In the genomic region with DNA sequence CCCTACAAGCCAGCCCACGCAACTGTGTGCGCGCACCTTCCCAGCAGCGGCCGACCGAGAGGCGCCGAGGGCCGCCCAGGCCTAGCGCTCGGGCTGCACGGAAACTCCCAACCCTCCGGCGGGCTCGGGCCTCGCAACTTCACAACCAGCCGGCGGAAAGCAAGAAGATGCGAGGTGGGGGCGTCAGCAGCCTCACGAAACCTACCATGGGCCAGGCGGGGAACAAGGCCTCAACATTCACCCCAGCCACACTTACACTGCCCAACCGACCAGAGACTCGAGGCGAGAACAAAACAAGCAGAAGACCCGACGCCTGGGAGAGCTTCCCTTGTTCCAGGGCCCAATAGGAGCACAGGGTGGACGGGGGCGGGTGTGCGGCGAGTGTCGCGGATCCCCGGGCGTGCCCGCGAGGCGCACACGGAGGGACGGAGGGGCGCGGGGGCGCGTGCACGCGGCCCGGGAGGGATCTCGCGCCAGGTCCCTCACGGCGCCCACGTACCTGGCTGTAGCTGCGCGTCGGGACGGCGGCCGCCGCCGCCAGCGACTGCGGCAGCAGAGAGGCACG, we compare ENCODE assay signal across 8 cellular contexts. TPM values are rescaled to one million over a fixed set of nuclear protein-coding genes. Genes with fewer than 3 reads are reported as not detected.
A peak's percentile ranks its signal among the peaks of the same experiment; 100 is the strongest.
DNase-seq lines count a peak whose midpoint lies in the region; ATAC-seq and TF ChIP-seq lines count a peak whose summit lies in the region.

No MANE protein-coding gene starts in this region.

- WGBS in lung, 2 donors, result 0% methylated on average over 61 to 63 of the region's 63 CpGs

- H3K9me3 Mint-ChIP-seq in activated CD4-positive, alpha-beta memory T cell treated with anti-CD3 and anti-CD28 coated beads, Interleukin-2, amount 10 ng/mL, durations not matched to agents 7 days and 5 days, result no peaks in the 10 kb centered on the region

- peaks cover 20% of the 10 kb centered on the region for H3K36me3 Mint-ChIP-seq in activated CD4-positive, alpha-beta memory T cell treated with anti-CD3 and anti-CD28 coated beads, Interleukin-2, amount 10 ng/mL, durations not matched to agents 7 days and 5 days (ENCODE audit: low read depth)

- H3K9me3 ChIP-seq in duodenal mucosa (ENCODE audit: control insufficient read depth in 1 of 2, low read length in 2 of 2) (no peaks in the 10 kb centered on the region), lung (ENCODE audit: control insufficient read depth in 2 of 2, insufficient read depth in 1 of 2, low read length in 1 of 2) (no peaks in the 10 kb centered on the region)

- H3K27me3 Mint-ChIP-seq in activated CD4-positive, alpha-beta memory T cell treated with anti-CD3 and anti-CD28 coated beads, Interleukin-2, amount 10 ng/mL, durations not matched to agents 7 days and 5 days, result no peaks in the 10 kb centered on the region

- TF ChIP-seq CTCF in AG04449 (IDR thresholded peaks at IDR 0.05; ENCODE audit: insufficient read depth, low read length, missing control alignments) (no peak), lung (IDR thresholded peaks at IDR 0.05; ENCODE audit: control extremely low read depth, extremely low read depth) (no peak)

- H3K27ac ChIP-seq in duodenal mucosa (ENCODE audit: low read depth, low read length) (peak overlapping the region; percentile 85), lung (ENCODE audit: low read depth in 1 of 2, low read length in 1 of 2) (peak overlapping the region; percentile 92 to 99)

- H3K4me3 ChIP-seq in AG04449 (ENCODE audit: low read depth, low read length) (peak overlapping the region; percentile 92), duodenal mucosa (ENCODE audit: low read depth in 1 of 2, low read length in 2 of 2) (peak overlapping the region; percentile 90 to 92), lung (peak overlapping the region; percentile 75)

- DNase-seq in AG04449 (ENCODE audit: low read depth, low spot score), result no peak
- DNase-seq in NCI-H345 treated with DMSO at 0.1 percent for 48 hours (lab: John Stamatoyannopoulos, UW; ENCODE audit: unreplicated experiment), result peak; percentile 15
- peak; percentile 65 for DNase-seq in activated CD4-positive, alpha-beta memory T cell treated with anti-CD3 and anti-CD28 coated beads, Interleukin-2, amount 10 ng/mL, durations not matched to agents 7 days and 5 days
- peak; percentile 66 for DNase-seq in lung (ENCODE audit: low spot score)
- peak; percentile 41 to 67 (median 46) for DNase-seq in stimulated activated CD4-positive, alpha-beta T cell treated with anti-CD3 and anti-CD28 coated beads, TNF-alpha, amount 100 ng/mL, for 24 hours (ENCODE audit: low read depth in 3 of 3)

- peaks cover 9 to 11% of the 10 kb centered on the region in 2 donors for H3K4me1 ChIP-seq in duodenal mucosa (ENCODE audit: control insufficient read depth in 1 of 2, insufficient read depth in 2 of 2, low read length in 2 of 2)
- peaks cover 3 to 7% of the 10 kb centered on the region in 2 donors for H3K4me1 ChIP-seq in lung (ENCODE audit: control insufficient read depth in 2 of 2, insufficient read depth in 2 of 2, low read length in 2 of 2)

- peaks cover 31% of the 10 kb centered on the region for H3K4me1 Mint-ChIP-seq in activated CD4-positive, alpha-beta memory T cell treated with anti-CD3 and anti-CD28 coated beads, Interleukin-2, amount 10 ng/mL, durations not matched to agents 7 days and 5 days

- H3K27me3 ChIP-seq in duodenal mucosa (ENCODE audit: control insufficient read depth in 1 of 2, insufficient read depth in 2 of 2, low read length in 2 of 2) (no peaks in the 10 kb centered on the region), lung (ENCODE audit: control insufficient read depth, insufficient read depth) (no peaks in the 10 kb centered on the region)

- CTCF ChIA-PET in AG04449 (lab: Yijun Ruan, JAX), result interaction anchor here (0.6 to 1.9 kb wide), 5 partner anchors 170 to 873 kb away, joined by 3 to 6 read pairs (median 4); no protein-coding TSS in a partner anchor
- CTCF ChIA-PET in activated CD4-positive, alpha-beta memory T cell treated with anti-CD3 and anti-CD28 coated beads, Interleukin-2, amount 10 ng/mL, durations not matched to agents 7 days and 5 days (lab: Charles Lee), result interaction anchor here (0.6 to 2.4 kb wide), 10 partner anchors 10 to 185 kb away, joined by 3 to 15 read pairs (median 4); a partner anchor contains a TSS

- peak overlapping the region; percentile 90 for H3K27ac Mint-ChIP-seq in activated CD4-positive, alpha-beta memory T cell treated with anti-CD3 and anti-CD28 coated beads, Interleukin-2, amount 10 ng/mL, durations not matched to agents 7 days and 5 days

- ATAC-seq in GM18870 (IDR thresholded peaks at IDR 0.05; ENCODE audit: unreplicated experiment), result peak; percentile 25
- peak; percentile 54 for ATAC-seq in HG03097 (IDR thresholded peaks at IDR 0.05; ENCODE audit: low FRiP score, unreplicated experiment)
- ATAC-seq in lung (ENCODE audit: insufficient read depth, low FRiP score), result peak; percentile 70

- H3K9ac ChIP-seq in duodenal mucosa (ENCODE audit: low read depth in 1 of 2, low read length in 2 of 2), result peak overlapping the region; percentile 87 to 96

- POLR2A ChIA-PET in AG04449 (lab: Yijun Ruan, JAX), result interaction anchor here (0.6 to 1.9 kb wide), 7 partner anchors 9 to 154 kb away, joined by 3 to 8 read pairs (median 4); a partner anchor contains a TSS
- POLR2A ChIA-PET in activated CD4-positive, alpha-beta memory T cell treated with anti-CD3 and anti-CD28 coated beads, Interleukin-2, amount 10 ng/mL, durations not matched to agents 7 days and 5 days (lab: Charles Lee), result interaction anchor here (0.6 to 3.9 kb wide), 16 partner anchors 11 to 220 kb away, joined by 3 to 40 read pairs (median 4); a partner anchor contains a TSS

- H3K36me3 ChIP-seq in duodenal mucosa (ENCODE audit: control insufficient read depth in 1 of 2, insufficient read depth in 2 of 2, low read length in 2 of 2) (peaks cover 0 to 16% of the 10 kb centered on the region in 2 donors), lung (ENCODE audit: control insufficient read depth in 2 of 2, insufficient read depth in 2 of 2, low read length in 2 of 2) (peaks cover 0 to 4% of the 10 kb centered on the region in 2 donors)

- peak overlapping the region; percentile 85 for H3K4me3 Mint-ChIP-seq in activated CD4-positive, alpha-beta memory T cell treated with anti-CD3 and anti-CD28 coated beads, Interleukin-2, amount 10 ng/mL, durations not matched to agents 7 days and 5 days

RNA-seq across cellular contexts. Expression of a gene that starts 0.6 kb away (rescaled TPM):
- 10 to 100 TPM; 63.5 to 63.8 TPM for total RNA-seq in activated CD4-positive, alpha-beta memory T cell treated with anti-CD3 and anti-CD28 coated beads, Interleukin-2, amount 10 ng/mL, durations not matched to agents 7 days and 5 days
- total RNA-seq in lung, result 10 to 100 TPM; 50.3 to 64.6 TPM
- 10 to 100 TPM; 28.5 to 44.7 TPM for polyA plus RNA-seq in lung
